In genomic region chr12:63682617-63683016, GRCh38 we compare ENCODE assay signal across 7 cellular contexts.
DNase-seq lines count a peak whose midpoint lies in the region; ATAC-seq and TF ChIP-seq lines count a peak whose summit lies in the region.
"Not testable (repeated sequence)": the region's sequence is repeated elsewhere in the genome, so short reads cannot be mapped to it uniquely, and the experiment has no call there.

No MANE protein-coding gene starts in this region.

- peak; percentile 30 for DNase-seq in ACHN
- DNase-seq in DMS 273 (lab: John Stamatoyannopoulos, UW; ENCODE audit: unreplicated experiment) = peak; percentile 2
- peak; percentile 36 for DNase-seq in DMS53 treated with DMSO at 0.1 percent for 48 hours (lab: John Stamatoyannopoulos, UW; ENCODE audit: unreplicated experiment)
- DNase-seq in NCI-H345 (lab: John Stamatoyannopoulos, UW) = peak; percentile 38
- peak; percentile 35 for DNase-seq in NCI-H748 treated with DMSO at 0.1 percent for 48 hours (lab: John Stamatoyannopoulos, UW)
- DNase-seq in RWPE2 (ENCODE audit: low spot score) = not testable (repeated sequence)
- peak; percentile 44 for DNase-seq in kidney tubule cell (ENCODE audit: low spot score)

- not testable (repeated sequence) for H3K9me3 ChIP-seq in RWPE2 (ENCODE audit: severe bottlenecking)

- H3K4me3 ChIP-seq in RWPE2 (ENCODE audit: severe bottlenecking) = not testable (repeated sequence)

- not testable (repeated sequence) for H3K27ac ChIP-seq in RWPE2 (ENCODE audit: poor library complexity, severe bottlenecking)

- not testable (repeated sequence) for H3K27me3 ChIP-seq in RWPE2 (ENCODE audit: insufficient read depth, poor library complexity, severe bottlenecking)

- ATAC-seq in RWPE2 (ENCODE audit: low read depth) = peak; percentile 73

- not testable (repeated sequence) for TF ChIP-seq CTCF in RWPE2 (IDR thresholded peaks at IDR 0.05; ENCODE audit: poor library complexity, severe bottlenecking)

- not testable (repeated sequence) for H3K36me3 ChIP-seq in RWPE2 (ENCODE audit: low read depth)

- in situ Hi-C loops in ACHN (cut with HindIII; ENCODE audit: low pct_ligation_motif_present, low pct_unique_long_range_greater_than_20kb, low sequenced_read_pairs) = not testable (repeated sequence)

- H3K4me1 ChIP-seq in RWPE2 (ENCODE audit: insufficient read depth, poor library complexity, severe bottlenecking) = not testable (repeated sequence)
